Comparison of ENCODE assay signal across 28 cellular contexts in genomic region chr3:143771258-143771657, GRCh38.
A peak's percentile ranks its signal among the peaks of the same experiment; 100 is the strongest.
DNase-seq lines count a peak whose midpoint lies in the region; ATAC-seq, FAIRE-seq and TF ChIP-seq lines count a peak whose summit lies in the region.
"Had no signal": no experiment of that assay in that cellular context is flagged by ENCODE, and none has a peak within 500 bp of the region (broad histone marks: within the 10 kb centered on the region; RNA-seq: fewer than 3 reads in every experiment).

No MANE protein-coding gene starts in this region.

- H3K27ac ChIP-seq in caudate nucleus (ENCODE audit: low read depth, low read length) = peak overlapping the region; percentile 31
- H3K27ac ChIP-seq: A549, RWPE1 had no signal

- DNase-seq in activated T-cell treated with anti-CD3 and anti-CD28 coated beads, Interleukin-2, amount 50 U/mL, for 72 hours = no peak
- no peak for DNase-seq in activated T-cell treated with anti-CD3 and anti-CD28 coated beads, Interleukin-2, amount 50 U/mL, for 24 hours
- DNase-seq in caudate nucleus (lab: John Stamatoyannopoulos, UW) (peak in 4 of 61 donors; percentile 9 to 66 (median 50)), fibroblast of the aortic adventitia (ENCODE audit: low read depth) (peak; percentile 22), GM19239 (ENCODE audit: insufficient read length, low spot score) (no peak), foreskin fibroblast (no peak)
- DNase-seq: C1 segment of cervical spinal cord; CD4-positive, alpha-beta memory T cell; COR-L47; EL; GDM1; IMR-90; KG1; MM.1S; NCI-H1694 treated with DMSO at 0.1 percent for 48 hours; NCI-H2081; NCI-H2171; NCI-H226; NCI-H510A; NCI-H69; SHP77 treated with DMSO at 0.1 percent for 48 hours had no signal

- no peaks in the 10 kb centered on the region for H3K9me3 Mint-ChIP-seq in activated T-cell treated with anti-CD3 and anti-CD28 coated beads, Interleukin-2, amount 50 U/mL, for 72 hours
- no peaks in the 10 kb centered on the region for H3K9me3 Mint-ChIP-seq in activated T-cell treated with anti-CD3 and anti-CD28 coated beads, Interleukin-2, amount 50 U/mL, for 24 hours
- no peaks in the 10 kb centered on the region for H3K9me3 Mint-ChIP-seq in activated T-helper 17 cell treated with anti-CD3 and anti-CD28 coated beads, Interleukin-2, amount 50 U/mL, for 72 hours
- H3K9me3 Mint-ChIP-seq: CD4-positive, alpha-beta memory T cell had no signal

- H3K27me3 Mint-ChIP-seq in activated T-cell treated with anti-CD3 and anti-CD28 coated beads, Interleukin-2, amount 50 U/mL, for 72 hours (ENCODE audit: low read depth) = no peaks in the 10 kb centered on the region
- H3K27me3 Mint-ChIP-seq in activated T-cell treated with anti-CD3 and anti-CD28 coated beads, Interleukin-2, amount 50 U/mL, for 24 hours = no peaks in the 10 kb centered on the region
- H3K27me3 Mint-ChIP-seq in activated T-helper 17 cell treated with anti-CD3 and anti-CD28 coated beads, Interleukin-2, amount 50 U/mL, for 72 hours = no peaks in the 10 kb centered on the region
- H3K27me3 Mint-ChIP-seq: CD4-positive, alpha-beta memory T cell had no signal

- ATAC-seq in activated T-cell treated with anti-CD3 and anti-CD28 coated beads, Interleukin-2, amount 50 U/mL, for 72 hours (replicated peaks in 1 of 2) = peak; percentile 73 to 90
- peak; percentile 91 for ATAC-seq in activated T-helper 17 cell treated with anti-CD3 and anti-CD28 coated beads, Interleukin-2, amount 50 U/mL, for 72 hours (replicated peaks)
- ATAC-seq in GM19324 (IDR thresholded peaks at IDR 0.05; ENCODE audit: low FRiP score, unreplicated experiment) = no peak
- ATAC-seq: GM12878, HCT116, Panc1 had no signal

- no peaks in the 10 kb centered on the region for H3K4me1 Mint-ChIP-seq in activated T-cell treated with anti-CD3 and anti-CD28 coated beads, Interleukin-2, amount 50 U/mL, for 72 hours (ENCODE audit: low read depth)
- H3K4me1 Mint-ChIP-seq in activated T-cell treated with anti-CD3 and anti-CD28 coated beads, Interleukin-2, amount 50 U/mL, for 24 hours (ENCODE audit: low read depth) = peaks cover 3% of the 10 kb centered on the region
- H3K4me1 Mint-ChIP-seq in activated T-helper 17 cell treated with anti-CD3 and anti-CD28 coated beads, Interleukin-2, amount 50 U/mL, for 72 hours = no peaks in the 10 kb centered on the region

- no peak overlapping the region for H3K4me3 ChIP-seq in fibroblast of the aortic adventitia (ENCODE audit: low read depth, low read length)
- H3K4me3 ChIP-seq in foreskin fibroblast (ENCODE audit: low read depth in 1 of 2, low read length in 2 of 2) = no peak overlapping the region
- H3K4me3 ChIP-seq: A549, GM12878 had no signal

- H3K4me3 Mint-ChIP-seq in activated T-cell treated with anti-CD3 and anti-CD28 coated beads, Interleukin-2, amount 50 U/mL, for 72 hours = no peak overlapping the region
- no peak overlapping the region for H3K4me3 Mint-ChIP-seq in activated T-cell treated with anti-CD3 and anti-CD28 coated beads, Interleukin-2, amount 50 U/mL, for 24 hours
- H3K4me3 Mint-ChIP-seq in activated T-helper 17 cell treated with anti-CD3 and anti-CD28 coated beads, Interleukin-2, amount 50 U/mL, for 72 hours = no peak overlapping the region
- H3K4me3 Mint-ChIP-seq: CD4-positive, alpha-beta memory T cell had no signal

- H3K27ac Mint-ChIP-seq in activated T-cell treated with anti-CD3 and anti-CD28 coated beads, Interleukin-2, amount 50 U/mL, for 72 hours = no peak overlapping the region
- H3K27ac Mint-ChIP-seq in activated T-cell treated with anti-CD3 and anti-CD28 coated beads, Interleukin-2, amount 50 U/mL, for 24 hours = no peak overlapping the region
- no peak overlapping the region for H3K27ac Mint-ChIP-seq in activated T-helper 17 cell treated with anti-CD3 and anti-CD28 coated beads, Interleukin-2, amount 50 U/mL, for 72 hours
- H3K27ac Mint-ChIP-seq: CD4-positive, alpha-beta memory T cell had no signal

- TF ChIP-seq CTCF in fibroblast of the aortic adventitia (IDR thresholded peaks at IDR 0.05; ENCODE audit: insufficient read depth, low read length) = no peak
- no peak for TF ChIP-seq CTCF in foreskin fibroblast (IDR thresholded peaks at IDR 0.05; ENCODE audit: low read depth, low read length)

- no peak for FAIRE-seq in GM19239 (lab: Jason Lieb, UNC)
- FAIRE-seq: A549, GM12878 had no signal

- H3K36me3 Mint-ChIP-seq in activated T-cell treated with anti-CD3 and anti-CD28 coated beads, Interleukin-2, amount 50 U/mL, for 72 hours (ENCODE audit: insufficient read depth in 2 of 2) = no peaks in the 10 kb centered on the region
- H3K36me3 Mint-ChIP-seq in activated T-cell treated with anti-CD3 and anti-CD28 coated beads, Interleukin-2, amount 50 U/mL, for 24 hours (ENCODE audit: low read depth) = no peaks in the 10 kb centered on the region
- H3K36me3 Mint-ChIP-seq in activated T-helper 17 cell treated with anti-CD3 and anti-CD28 coated beads, Interleukin-2, amount 50 U/mL, for 72 hours (ENCODE audit: low read depth) = no peaks in the 10 kb centered on the region
